8 cellular contexts compared by ENCODE assay signal in the genomic region with DNA sequence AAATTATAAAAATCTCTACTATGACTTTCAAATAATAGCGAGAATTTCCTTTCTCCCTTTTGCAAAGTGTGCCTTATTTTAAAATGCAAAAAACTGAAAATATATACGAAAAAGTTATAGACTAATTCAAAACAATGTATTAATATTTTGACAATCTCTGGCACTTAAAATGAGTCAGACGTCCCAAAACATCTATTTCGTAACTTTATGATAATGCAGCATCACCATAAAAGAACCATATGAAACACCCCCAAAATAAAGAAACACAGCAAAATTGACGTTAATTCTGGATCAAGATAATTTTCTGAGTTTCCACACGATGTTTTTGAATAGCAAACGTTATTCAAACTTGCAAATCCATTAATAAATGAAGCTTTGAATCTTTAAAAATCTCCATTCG. TPM values are rescaled to one million over a fixed set of nuclear protein-coding genes. Genes with fewer than 3 reads are reported as not detected.
DNase-seq lines count a peak whose midpoint lies in the region; ATAC-seq and TF ChIP-seq lines count a peak whose summit lies in the region.

No MANE protein-coding gene starts in this region.

- peak overlapping the region; percentile 76 for H3K27ac ChIP-seq in KOPT-K1 (ENCODE audit: low read depth, low read length, poor library complexity, severe bottlenecking)
- H3K27ac ChIP-seq in colonic mucosa, result no peak overlapping the region

- H3K9me3 ChIP-seq in KOPT-K1 (ENCODE audit: insufficient read depth, low read length, poor library complexity, severe bottlenecking) (no peaks in the 10 kb centered on the region), colonic mucosa (no peaks in the 10 kb centered on the region)

- H3K36me3 ChIP-seq in KOPT-K1 (ENCODE audit: insufficient read depth, low read length) (peaks cover 4% of the 10 kb centered on the region), colonic mucosa (no peaks in the 10 kb centered on the region)

- H3K36me3 Mint-ChIP-seq in naive thymus-derived CD8-positive, alpha-beta T cell, result peaks cover 0 to 7% (median 0%) of the 10 kb centered on the region in 3 donors

- POLR2A ChIA-PET in naive thymus-derived CD8-positive, alpha-beta T cell (lab: Charles Lee), result interaction anchor here (2.1 to 2.8 kb wide), 4 partner anchors 16 to 466 kb away, joined by 13 to 34 read pairs (median 21); a partner anchor contains a TSS

- H3K4me3 Mint-ChIP-seq in naive thymus-derived CD8-positive, alpha-beta T cell, result peak overlapping the region; percentile 98 to 100 (median 99)

- no peak for TF ChIP-seq CTCF in AG10803 (conservative IDR thresholded peaks at IDR 0.05; ENCODE audit: low read length)
- TF ChIP-seq CTCF in colonic mucosa (IDR thresholded peaks at IDR 0.05), result no peak

- no peaks in the 10 kb centered on the region for H3K27me3 ChIP-seq in colonic mucosa

- H3K9me3 Mint-ChIP-seq in naive thymus-derived CD8-positive, alpha-beta T cell, result no peaks in the 10 kb centered on the region

- H3K4me1 Mint-ChIP-seq in naive thymus-derived CD8-positive, alpha-beta T cell, result peaks cover 9 to 71% (median 57%) of the 10 kb centered on the region in 4 donors

- intact Hi-C loops in colonic mucosa (cut with DNase I), result loop anchor here (10.0 kb wide), 1 partner anchor 110 kb away; a partner anchor contains a TSS

- H3K4me3 ChIP-seq in AG10803 (ENCODE audit: low read length) (peak overlapping the region; percentile 90), colonic mucosa (peak overlapping the region; percentile 96)

- peak overlapping the region; percentile 94 to 99 for H3K9ac ChIP-seq in colonic mucosa (ENCODE audit: low read depth in 2 of 2, low read length in 2 of 2)

- no peak for DNase-seq in AG10803 (ENCODE audit: low read depth)
- DNase-seq in colonic mucosa, result no peak
- DNase-seq in naive thymus-derived CD8-positive, alpha-beta T cell, result no peak
- DNase-seq in activated gamma-delta T cell (lab: John Stamatoyannopoulos, UW), result no peak
- DNase-seq in NCI-H2227 (lab: John Stamatoyannopoulos, UW; ENCODE audit: unreplicated experiment), result no peak
- DNase-seq in GF-D8 (lab: John Stamatoyannopoulos, UW), result no peak
- no peak for DNase-seq in NAMALWA (ENCODE audit: low spot score)

- no peak for ATAC-seq in naive thymus-derived CD8-positive, alpha-beta T cell

- peak overlapping the region in 8 of 10 donors; percentile 85 to 100 (median 99) for H3K27ac Mint-ChIP-seq in naive thymus-derived CD8-positive, alpha-beta T cell

- H3K4me1 ChIP-seq in colonic mucosa, result peaks cover 7% of the 10 kb centered on the region

- H3K27me3 Mint-ChIP-seq in naive thymus-derived CD8-positive, alpha-beta T cell, result no peaks in the 10 kb centered on the region

RNA-seq across cellular contexts. Expression of a gene that starts 1.0 kb away (rescaled TPM):
- 10 to 100 TPM; 47.7 to 69.6 TPM for total RNA-seq in colonic mucosa
- total RNA-seq in naive thymus-derived CD8-positive, alpha-beta T cell, result 10 to 100 TPM; 57.0 to 60.2 TPM
- polyA plus RNA-seq in naive thymus-derived CD8-positive, alpha-beta T cell, result 10 to 100 TPM; 26.2 to 32.4 (median 28.1) TPM

RNA-seq across cellular contexts. Expression of a gene that starts 15.7 kb away (rescaled TPM):
- total RNA-seq in colonic mucosa, result 10 to 100 TPM; 39.7 to 48.3 TPM
- total RNA-seq in naive thymus-derived CD8-positive, alpha-beta T cell, result 10 to 100 TPM; 26.3 to 27.9 TPM
- 10 to 100 TPM; 18.8 to 21.5 (median 19.3) TPM for polyA plus RNA-seq in naive thymus-derived CD8-positive, alpha-beta T cell
